Comparison of ENCODE assay signal across 11 cellular contexts in the genomic region with DNA sequence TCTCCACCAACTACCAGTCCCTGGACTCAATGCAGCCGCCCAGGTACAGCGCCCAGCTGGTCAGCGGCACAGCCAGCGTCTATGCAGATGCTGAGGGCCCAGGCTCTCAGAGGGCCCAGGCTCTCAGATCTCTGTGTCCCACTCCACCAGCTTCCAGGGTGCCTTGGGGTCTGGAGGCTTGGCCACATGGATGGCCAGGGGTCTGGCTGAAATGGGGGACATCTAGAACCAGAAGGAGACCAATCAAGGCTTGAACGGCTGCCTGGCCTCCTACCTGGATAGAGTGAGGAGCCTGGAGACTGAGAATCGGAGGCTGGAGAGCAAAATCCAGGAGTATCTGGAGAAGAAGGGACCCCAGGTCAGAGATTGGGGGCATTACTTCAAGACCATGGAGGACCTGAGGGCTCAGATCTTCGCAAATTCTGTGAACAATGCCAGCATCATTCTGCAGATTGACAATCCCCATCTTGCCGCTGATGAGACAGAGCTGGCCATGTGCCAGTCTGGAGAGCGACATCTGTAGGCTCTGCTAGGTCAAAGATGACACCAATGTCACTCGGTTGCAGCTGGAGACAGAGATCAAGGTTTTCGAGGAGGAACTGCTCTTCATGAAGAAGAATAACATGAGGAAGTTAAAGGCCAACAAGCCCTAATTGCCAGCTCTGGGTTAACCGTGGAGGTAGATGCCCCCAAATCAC. TPM values are rescaled to one million over a fixed set of nuclear protein-coding genes. Genes with fewer than 3 reads are reported as not detected.
A peak's percentile ranks its signal among the peaks of the same experiment; 100 is the strongest.
DNase-seq lines count a peak whose midpoint lies in the region; ATAC-seq and TF ChIP-seq lines count a peak whose summit lies in the region.
"Had no signal": no experiment of that assay in that cellular context is flagged by ENCODE, and none has a peak within 500 bp of the region (broad histone marks: within the 10 kb centered on the region; RNA-seq: fewer than 3 reads in every experiment).

No MANE protein-coding gene starts in this region.

- H2AFZ ChIP-seq in neuronal stem cell (ENCODE audit: low read length) (no peak overlapping the region), mammary epithelial cell (ENCODE audit: low read depth, low read length) (no peak overlapping the region)

- DNase-seq in CD1c-positive myeloid dendritic cell (ENCODE audit: extremely low spot score), result peak; percentile 86
- peak; percentile 93 for DNase-seq in MV-4-11 (lab: John Stamatoyannopoulos, UW)
- DNase-seq in activated CD8-positive, alpha-beta T cell treated with anti-CD3 and anti-CD28 coated beads for 36 hours, result peak; percentile 70
- no peak for DNase-seq in neuronal stem cell (ENCODE audit: low spot score)
- no peak for DNase-seq in dedifferentiated amniotic fluid mesenchymal stem cell (ENCODE audit: extremely low spot score)
- DNase-seq in GOT3 (lab: John Stamatoyannopoulos, UW), result no peak
- DNase-seq in mammary epithelial cell, result no peak
- DNase-seq in hepatic stellate cell (ENCODE audit: low spot score), result no peak
- DNase-seq: DMS 273 treated with DMSO at 0.1 percent for 48 hours had no signal

- no peak overlapping the region for H3K27ac Mint-ChIP-seq in activated CD8-positive, alpha-beta T cell treated with anti-CD3 and anti-CD28 coated beads for 36 hours

- no peaks in the 10 kb centered on the region for H3K36me3 Mint-ChIP-seq in activated CD8-positive, alpha-beta T cell treated with anti-CD3 and anti-CD28 coated beads for 36 hours (ENCODE audit: low read depth)

- no peaks in the 10 kb centered on the region for H3K9me3 Mint-ChIP-seq in activated CD8-positive, alpha-beta T cell treated with anti-CD3 and anti-CD28 coated beads for 36 hours

- H3K4me1 Mint-ChIP-seq in activated CD8-positive, alpha-beta T cell treated with anti-CD3 and anti-CD28 coated beads for 36 hours (ENCODE audit: low read depth), result peaks cover 7% of the 10 kb centered on the region

- H3K36me3 ChIP-seq in neuronal stem cell (replicated peaks in 1 of 2; ENCODE audit: control insufficient read depth in 2 of 2, insufficient read depth in 2 of 2, low read length in 2 of 2) (no peaks in the 10 kb centered on the region), mammary epithelial cell (ENCODE audit: insufficient read depth, low read length) (no peaks in the 10 kb centered on the region)
- H3K36me3 ChIP-seq: adrenal gland had no signal

- peaks cover 0 to 2% (median 0%) of the 10 kb centered on the region in 3 experiments for H3K27me3 ChIP-seq in neuronal stem cell (ENCODE audit: control insufficient read depth in 3 of 3, insufficient read depth in 3 of 3, low read depth in 1 of 3, low read length in 3 of 3)
- no peaks in the 10 kb centered on the region for H3K27me3 ChIP-seq in mammary epithelial cell (ENCODE audit: insufficient read depth, low read length)
- H3K27me3 ChIP-seq: adrenal gland had no signal

- in situ Hi-C loops in mammary epithelial cell (cut with MboI; ENCODE audit: low sequenced_read_pairs in 2 of 2), result loop anchor here in 1 of 2 donors (10.0 kb wide), 1 partner anchor 225 kb away; no protein-coding TSS in a partner anchor

- peak overlapping the region; percentile 79 for H2AK5ac ChIP-seq in neuronal stem cell (ENCODE audit: low read depth, low read length)

- intact Hi-C loops in activated CD8-positive, alpha-beta T cell treated with anti-CD3 and anti-CD28 coated beads for 36 hours (cut with micrococcal nuclease), result no loop called here
- intact Hi-C loops in mammary epithelial cell (cut with micrococcal nuclease), result no loop called here

- dilution Hi-C loops in mammary epithelial cell (cut with HindIII; ENCODE audit: low sequenced_read_pairs), result no loop called here

- H3K27ac ChIP-seq in neuronal stem cell (replicated peaks; ENCODE audit: low read length) (no peak overlapping the region), mammary epithelial cell (ENCODE audit: insufficient read depth, low read depth, low read length) (no peak overlapping the region)
- H3K27ac ChIP-seq: adrenal gland, RWPE1 had no signal

- CTCF ChIA-PET in activated CD8-positive, alpha-beta T cell treated with anti-CD3 and anti-CD28 coated beads for 36 hours (lab: Charles Lee), result interaction anchor here (1.1 to 2.6 kb wide), 6 partner anchors 11 to 225 kb away, joined by 3 to 9 read pairs (median 4); a partner anchor contains a TSS
- CTCF ChIA-PET in mammary epithelial cell (lab: Charles Lee; ENCODE audit: low non-redundant PET), result no interaction called here

- peak; percentile 53 for ATAC-seq in activated CD8-positive, alpha-beta T cell treated with anti-CD3 and anti-CD28 coated beads for 36 hours

- no TSS peak for BruUV-seq in mammary epithelial cell (replicated peaks; lab: Mats Ljungman, UMichigan)

- H4K20me1 ChIP-seq in mammary epithelial cell (ENCODE audit: insufficient read depth, low read length), result no peaks in the 10 kb centered on the region

- H3K9ac ChIP-seq in neuronal stem cell (ENCODE audit: low read depth, low read length, poor library complexity) (no peak overlapping the region), mammary epithelial cell (ENCODE audit: insufficient read depth, low read length) (no peak overlapping the region)

- no peaks in the 10 kb centered on the region for H3K4me1 ChIP-seq in neuronal stem cell (ENCODE audit: control insufficient read depth in 2 of 2, insufficient read depth in 1 of 2, low read depth in 1 of 2, low read length in 2 of 2)
- H3K4me1 ChIP-seq in mammary epithelial cell (ENCODE audit: insufficient read depth, low read length), result no peaks in the 10 kb centered on the region
- H3K4me1 ChIP-seq: adrenal gland had no signal

- H3K4me2 ChIP-seq in neuronal stem cell (ENCODE audit: insufficient read depth, low read length, poor library complexity, severe bottlenecking) (no peak overlapping the region), mammary epithelial cell (ENCODE audit: insufficient read depth, low read depth, low read length) (no peak overlapping the region)

- no peak overlapping the region for H3K23ac ChIP-seq in neuronal stem cell (ENCODE audit: low read depth, low read length, poor library complexity)

- POLR2A ChIA-PET in activated CD8-positive, alpha-beta T cell treated with anti-CD3 and anti-CD28 coated beads for 36 hours (lab: Charles Lee), result interaction anchor here (0.8 to 1.9 kb wide), 2 partner anchors 24 to 57 kb away, joined by 3 to 4 read pairs; no protein-coding TSS in a partner anchor

- no peak overlapping the region for H3K4ac ChIP-seq in neuronal stem cell (ENCODE audit: low read length)

- no peak overlapping the region for H4K8ac ChIP-seq in neuronal stem cell (ENCODE audit: low read depth, low read length)

- no peaks in the 10 kb centered on the region for H3K27me3 Mint-ChIP-seq in activated CD8-positive, alpha-beta T cell treated with anti-CD3 and anti-CD28 coated beads for 36 hours

- no peak overlapping the region for H3K18ac ChIP-seq in neuronal stem cell (ENCODE audit: low read length)

- H4K91ac ChIP-seq in neuronal stem cell (ENCODE audit: low read depth, low read length, poor library complexity), result no peak overlapping the region

- H3K4me3 ChIP-seq in neuronal stem cell (ENCODE audit: low read length in 2 of 2) (no peak overlapping the region), mammary epithelial cell (replicated peaks in 1 of 3; ENCODE audit: insufficient read depth in 1 of 3, low read depth in 2 of 3, low read length in 3 of 3) (no peak overlapping the region)
- H3K4me3 ChIP-seq: adrenal gland had no signal

- H3K79me1 ChIP-seq in neuronal stem cell (ENCODE audit: low read depth, low read length), result no peaks in the 10 kb centered on the region

- no CpG with 5 or more reads among the region's 12 CpGs for WGBS in neuronal stem cell (ENCODE audit: extremely low coverage in 2 of 2, insufficient read length in 2 of 2, insufficient replicate concordance in 1 of 2), 2 donors
- 82% methylated on average over 12 of the region's 12 CpGs for WGBS in mammary epithelial cell (ENCODE audit: low coverage, missing lambda C conversion rate)

- no peaks in the 10 kb centered on the region for H3K9me3 ChIP-seq in neuronal stem cell (replicated peaks in 1 of 2; ENCODE audit: control insufficient read depth in 2 of 2, insufficient read depth in 1 of 2, low read depth in 1 of 2, low read length in 2 of 2)
- H3K9me3 ChIP-seq in mammary epithelial cell (replicated peaks; ENCODE audit: insufficient read depth, low read length), result no peaks in the 10 kb centered on the region
- H3K9me3 ChIP-seq: adrenal gland had no signal

- H2BK120ac ChIP-seq in neuronal stem cell (ENCODE audit: low read depth, low read length), result no peak overlapping the region

- H2BK12ac ChIP-seq in neuronal stem cell (ENCODE audit: low read length), result no peak overlapping the region

- no peaks in the 10 kb centered on the region for H3K79me2 ChIP-seq in mammary epithelial cell (ENCODE audit: insufficient read depth, low read length)

- H3K4me3 Mint-ChIP-seq in activated CD8-positive, alpha-beta T cell treated with anti-CD3 and anti-CD28 coated beads for 36 hours, result no peak overlapping the region

- H2BK15ac ChIP-seq in neuronal stem cell (ENCODE audit: low read length), result no peak overlapping the region

- no peak overlapping the region for H2BK5ac ChIP-seq in neuronal stem cell (ENCODE audit: low read length)

- TF ChIP-seq CTCF in activated CD8-positive, alpha-beta T cell treated with anti-CD3 and anti-CD28 coated beads for 36 hours (IDR thresholded peaks at IDR 0.05), result no peak
- no peak for TF ChIP-seq CTCF in mammary epithelial cell (conservative IDR thresholded peaks at IDR 0.05 in 1 of 2, IDR thresholded peaks at IDR 0.05 in 1 of 2; ENCODE audit: extremely low read depth in 1 of 2, insufficient read depth in 1 of 2, low read depth in 1 of 2, low read length in 2 of 2)

- H3K14ac ChIP-seq in neuronal stem cell (ENCODE audit: low read length), result no peak overlapping the region

RNA-seq across cellular contexts. Expression of a gene that starts 44.1 kb away (rescaled TPM):
- total RNA-seq in activated CD8-positive, alpha-beta T cell treated with anti-CD3 and anti-CD28 coated beads for 36 hours, result under 1 TPM; 0.11 to 0.14 TPM
- 0.20 TPM for polyA plus RNA-seq in neuronal stem cell (2013, experiment 1 of 2)
- polyA plus RNA-seq in neuronal stem cell (2013, experiment 2 of 2), result 0.22 TPM
- under 1 TPM in 1 of 2 donors, not detected in 1; under 0.01 TPM for total RNA-seq in mammary epithelial cell
- polyA plus RNA-seq in mammary epithelial cell, result not detected
- not detected for polyA minus RNA-seq in mammary epithelial cell
- total RNA-seq: adrenal gland had no signal
- polyA plus RNA-seq: adrenal gland had no signal

RNA-seq across cellular contexts. Expression of a gene that starts 46.7 kb away (rescaled TPM):
- 100 to 1,000 TPM; 683 to 709 TPM for total RNA-seq in activated CD8-positive, alpha-beta T cell treated with anti-CD3 and anti-CD28 coated beads for 36 hours
- polyA plus RNA-seq in neuronal stem cell (2013, experiment 1 of 2), result 2,319 TPM
- 2,280 TPM for polyA plus RNA-seq in neuronal stem cell (2013, experiment 2 of 2)
- total RNA-seq in mammary epithelial cell, result 100 to 1,000 TPM in 1 of 2 donors, 10 to 100 TPM in 1; 21.2 to 314 TPM
- polyA plus RNA-seq in mammary epithelial cell, result 151 TPM
- polyA minus RNA-seq in mammary epithelial cell, result 338 TPM

RNA-seq across cellular contexts. Expression of a gene that starts 58.9 kb away (rescaled TPM):
- total RNA-seq in activated CD8-positive, alpha-beta T cell treated with anti-CD3 and anti-CD28 coated beads for 36 hours, result 10 to 100 TPM; 13.3 to 16.4 TPM
- 6.3 TPM for polyA plus RNA-seq in neuronal stem cell (2013, experiment 1 of 2)
- polyA plus RNA-seq in neuronal stem cell (2013, experiment 2 of 2), result 6.1 TPM
- 10 to 100 TPM; 20.3 to 40.6 TPM for total RNA-seq in mammary epithelial cell
- 48.6 TPM for polyA plus RNA-seq in mammary epithelial cell
- polyA minus RNA-seq in mammary epithelial cell, result 29.8 TPM

Comparison
In these comparisons a context has a peak if more than half of its experiments do, and no peak if none do; other contexts are left out.
1. DNase-seq: peak in CD1c-positive myeloid dendritic cell (single experiment), MV-4-11 (single experiment) and activated CD8-positive, alpha-beta T cell treated with anti-CD3 and anti-CD28 coated beads for 36 hours (single experiment); none in neuronal stem cell (single experiment), dedifferentiated amniotic fluid mesenchymal stem cell (single experiment), GOT3 (single experiment), mammary epithelial cell (single experiment) and hepatic stellate cell (single experiment).